18 cellular contexts compared by ENCODE assay signal in genomic region chr15:74997161-74997942, GRCh38. TPM values are rescaled to one million over a fixed set of nuclear protein-coding genes. Genes with fewer than 3 reads are reported as not detected.
DNase-seq lines count a peak whose midpoint lies in the region; ATAC-seq and TF ChIP-seq lines count a peak whose summit lies in the region.
"Had no signal": no experiment of that assay in that cellular context is flagged by ENCODE, and none has a peak within 500 bp of the region (broad histone marks: within the 10 kb centered on the region; RNA-seq: fewer than 3 reads in every experiment).

No MANE protein-coding gene starts in this region.

- POLR2A ChIA-PET in CD8-positive, alpha-beta memory T cell (lab: Charles Lee), result no interaction called here

- DNase-seq in CD8-positive, alpha-beta memory T cell, result no peak
- DNase-seq in glomerular endothelial cell (ENCODE audit: extremely low read depth, low read depth, low spot score) (peak; percentile 52), osteocyte (ENCODE audit: extremely low spot score, unreplicated experiment) (no peak), H7 (no peak), HUDEP-2 (lab: John Stamatoyannopoulos, UW; ENCODE audit: unreplicated experiment in 76 of 76) (no peak), cerebellum (ENCODE audit: low spot score) (no peak), lower lobe of right lung (no peak)
- DNase-seq: activated CD4-positive, alpha-beta T cell treated with anti-CD3 and anti-CD28 coated beads for 48 hours; activated CD8-positive, alpha-beta memory T cell treated with anti-CD3 and anti-CD28 coated beads, Interleukin-2, amount 50 U/mL, for 48 hours; activated gamma-delta T cell treated with Interleukin-2 at 50 U/mL for 16 hours; esophagus squamous epithelium; GDM1; mammary epithelial cell; NCI-H2081 treated with DMSO at 0.1 percent for 48 hours had no signal

- H3K27ac Mint-ChIP-seq in CD8-positive, alpha-beta memory T cell, result no peak overlapping the region
- no peak overlapping the region for H3K27ac Mint-ChIP-seq in osteocyte (ENCODE audit: unreplicated experiment)
- H3K27ac Mint-ChIP-seq: T-helper 2 cell treated with Interferon-gamma antibody and Interleukin-4, amounts not matched to agents 5 μg/mL and 100 μg/mL, for 36 hours had no signal

- no peak overlapping the region for H3K4me3 ChIP-seq in CD8-positive, alpha-beta memory T cell (ENCODE audit: low read length)
- H3K4me3 ChIP-seq in H7 (ENCODE audit: insufficient read depth, low read depth, low read length) (no peak overlapping the region), lower lobe of right lung (no peak overlapping the region)
- H3K4me3 ChIP-seq: suprapubic skin had no signal

- peaks cover 24% of the 10 kb centered on the region for H3K27me3 ChIP-seq in CD8-positive, alpha-beta memory T cell (ENCODE audit: insufficient read depth, low read length, poor library complexity, severe bottlenecking)
- peaks cover 15% of the 10 kb centered on the region; the same call in 1 of the 2 replicates for H3K27me3 ChIP-seq in H7 (ENCODE audit: control insufficient read depth, insufficient read depth, low read length)
- H3K27me3 ChIP-seq in lower lobe of right lung (ENCODE audit: low read depth), result peaks cover 9% of the 10 kb centered on the region

- peaks cover 0 to 3% (median 0%) of the 10 kb centered on the region in 5 donors for H3K9me3 Mint-ChIP-seq in CD8-positive, alpha-beta memory T cell
- no peaks in the 10 kb centered on the region for H3K9me3 Mint-ChIP-seq in osteocyte (ENCODE audit: unreplicated experiment)
- H3K9me3 Mint-ChIP-seq: T-helper 2 cell treated with Interferon-gamma antibody and Interleukin-4, amounts not matched to agents 5 μg/mL and 100 μg/mL, for 36 hours had no signal

- H3K4me3 Mint-ChIP-seq in CD8-positive, alpha-beta memory T cell, result peak overlapping the region in 6 of 7 donors; percentile 9 to 78 (median 63)
- H3K4me3 Mint-ChIP-seq in osteocyte (ENCODE audit: unreplicated experiment), result peak overlapping the region; percentile 3

- peaks cover 18% of the 10 kb centered on the region for H3K4me1 ChIP-seq in CD8-positive, alpha-beta memory T cell (ENCODE audit: insufficient read depth, low read length)
- peaks cover 12% of the 10 kb centered on the region for H3K4me1 ChIP-seq in lower lobe of right lung

- TF ChIP-seq CTCF in VCaP (conservative IDR thresholded peaks at IDR 0.05) (no peak), osteocyte (IDR thresholded peaks at IDR 0.05) (no peak), lower lobe of right lung (IDR thresholded peaks at IDR 0.05) (no peak)

- no peak overlapping the region for H3K27ac ChIP-seq in CD8-positive, alpha-beta memory T cell (ENCODE audit: low read depth, low read length)
- peak overlapping the region; percentile 98 for H3K27ac ChIP-seq in VCaP
- no peak overlapping the region for H3K27ac ChIP-seq in lower lobe of right lung
- H3K27ac ChIP-seq: esophagus squamous epithelium, suprapubic skin had no signal

- H3K36me3 Mint-ChIP-seq in CD8-positive, alpha-beta memory T cell, result peaks cover 0 to 4% (median 0%) of the 10 kb centered on the region in 3 donors
- H3K36me3 Mint-ChIP-seq in osteocyte (ENCODE audit: unreplicated experiment), result no peaks in the 10 kb centered on the region

- H3K9me3 ChIP-seq in CD8-positive, alpha-beta memory T cell (ENCODE audit: low read length), result no peaks in the 10 kb centered on the region
- H3K9me3 ChIP-seq in lower lobe of right lung, result no peaks in the 10 kb centered on the region
- H3K9me3 ChIP-seq: esophagus squamous epithelium, suprapubic skin had no signal

- peaks cover 12 to 18% (median 13%) of the 10 kb centered on the region in 3 donors for H3K4me1 Mint-ChIP-seq in CD8-positive, alpha-beta memory T cell
- H3K4me1 Mint-ChIP-seq in osteocyte (ENCODE audit: unreplicated experiment), result peaks cover 10% of the 10 kb centered on the region

- H3K27me3 Mint-ChIP-seq in CD8-positive, alpha-beta memory T cell, result peaks cover 39 to 49% of the 10 kb centered on the region in 2 donors
- H3K27me3 Mint-ChIP-seq in osteocyte (ENCODE audit: unreplicated experiment), result peaks cover 6% of the 10 kb centered on the region

- CTCF ChIA-PET in CD8-positive, alpha-beta memory T cell (lab: Charles Lee), result no interaction called here

- H3K36me3 ChIP-seq in CD8-positive, alpha-beta memory T cell (ENCODE audit: insufficient read depth, low read length), result no peaks in the 10 kb centered on the region
- H3K36me3 ChIP-seq in H7 (replicated peaks; ENCODE audit: control insufficient read depth, insufficient read depth, low read length), result no peaks in the 10 kb centered on the region
- H3K36me3 ChIP-seq in lower lobe of right lung, result no peaks in the 10 kb centered on the region
- H3K36me3 ChIP-seq: esophagus squamous epithelium, suprapubic skin had no signal

- no peak for ATAC-seq in lower lobe of right lung
- ATAC-seq: sciatic nerve had no signal

- intact Hi-C loops in lower lobe of right lung (cut with DNase I), result no loop called here

RNA-seq across cellular contexts. Expression of gene SCAMP5, which starts 2.0 kb away (rescaled TPM):
- total RNA-seq in CD8-positive, alpha-beta memory T cell, result 1 to 10 TPM in 1 of 2 experiments, under 1 TPM in 1; 0.74 to 1.1 TPM
- polyA plus RNA-seq in CD8-positive, alpha-beta memory T cell, result 0.16 TPM
- total RNA-seq in glomerular endothelial cell (27.2 and 32.6 TPM in 2 replicates), osteocyte (23.5 and 24.1 TPM in 2 replicates), cerebellum (49.6 TPM), lower lobe of right lung (1.9 TPM)
- 17.7 and 23.0 TPM in 2 replicates for total RNA-seq in H7 (2014; rRNA removed; shearing (Covaris generic))

RNA-seq across cellular contexts. Expression of gene PPCDC, which starts 26.0 kb away (rescaled TPM):
- total RNA-seq in CD8-positive, alpha-beta memory T cell, result 10 to 100 TPM; 35.5 to 39.2 TPM
- 12.8 TPM for polyA plus RNA-seq in CD8-positive, alpha-beta memory T cell
- total RNA-seq in glomerular endothelial cell (19.7 and 22.5 TPM in 2 replicates), osteocyte (11.9 and 12.7 TPM in 2 replicates), cerebellum (14.3 TPM), lower lobe of right lung (11.2 TPM)
- 34.4 and 35.2 TPM in 2 replicates for total RNA-seq in H7 (2014; rRNA removed; shearing (Covaris generic))

RNA-seq across cellular contexts. Expression of gene RPP25, which starts 40.8 kb away (rescaled TPM):
- 1 to 10 TPM; 6.1 to 7.4 TPM for total RNA-seq in CD8-positive, alpha-beta memory T cell
- 2.5 TPM for polyA plus RNA-seq in CD8-positive, alpha-beta memory T cell
- total RNA-seq in glomerular endothelial cell (25.3 and 26.3 TPM in 2 replicates), osteocyte (19.8 and 20.1 TPM in 2 replicates), cerebellum (1.7 TPM), lower lobe of right lung (17.0 TPM)
- total RNA-seq in H7 (2014; rRNA removed; shearing (Covaris generic)), result 40.0 and 40.3 TPM in 2 replicates

RNA-seq across cellular contexts. Expression of gene COX5A, which starts 59.5 kb away (rescaled TPM):
- total RNA-seq in CD8-positive, alpha-beta memory T cell, result 100 to 1,000 TPM; 326 to 362 TPM
- 351 TPM for polyA plus RNA-seq in CD8-positive, alpha-beta memory T cell
- total RNA-seq in glomerular endothelial cell, result 157 and 187 TPM in 2 replicates
- total RNA-seq in osteocyte, result 152 and 154 TPM in 2 replicates
- total RNA-seq in H7 (2014; rRNA removed; shearing (Covaris generic)), result 154 and 185 TPM in 2 replicates
- 37.8 TPM for total RNA-seq in cerebellum
- total RNA-seq in lower lobe of right lung, result 134 TPM
